1 cellular context compared by ENCODE assay signal in the genomic region with DNA sequence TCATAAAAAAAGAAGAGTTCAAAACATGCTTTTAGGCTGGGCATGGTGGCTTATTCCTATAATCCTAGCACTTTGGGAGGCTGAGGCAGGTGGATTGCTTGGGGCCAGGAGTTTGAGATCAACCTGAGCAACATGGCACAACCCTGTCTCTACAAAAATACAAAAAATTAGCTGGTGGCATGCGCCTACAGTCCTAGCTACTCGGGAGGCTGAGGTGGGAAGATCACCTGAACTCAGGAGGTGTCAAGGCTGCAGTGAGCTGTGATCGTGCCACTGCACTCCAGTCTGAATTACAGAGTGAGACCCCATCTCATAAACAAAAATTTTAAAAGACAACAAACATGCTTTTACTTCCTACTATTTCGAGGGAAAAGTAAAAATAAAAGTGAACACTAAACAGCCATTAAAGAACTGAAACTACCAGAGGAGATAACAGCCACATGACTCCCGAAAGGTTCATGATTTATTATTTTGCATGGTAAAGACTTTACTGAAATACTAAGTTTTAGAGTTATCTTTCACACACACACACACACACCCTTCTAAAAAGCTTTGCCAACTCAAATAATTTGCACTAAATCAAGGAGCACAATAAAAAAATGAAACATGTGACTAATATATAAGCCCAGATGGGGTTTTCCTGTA.
TF ChIP-seq lines count a peak whose summit lies in the region.

No MANE protein-coding gene starts in this region.

TF ChIP-seq in K562, 482 proteins besides CTCF, POLR2A, EP300 and RAD21 (continued from another document):
- TF ChIP-seq, protein P1, sequence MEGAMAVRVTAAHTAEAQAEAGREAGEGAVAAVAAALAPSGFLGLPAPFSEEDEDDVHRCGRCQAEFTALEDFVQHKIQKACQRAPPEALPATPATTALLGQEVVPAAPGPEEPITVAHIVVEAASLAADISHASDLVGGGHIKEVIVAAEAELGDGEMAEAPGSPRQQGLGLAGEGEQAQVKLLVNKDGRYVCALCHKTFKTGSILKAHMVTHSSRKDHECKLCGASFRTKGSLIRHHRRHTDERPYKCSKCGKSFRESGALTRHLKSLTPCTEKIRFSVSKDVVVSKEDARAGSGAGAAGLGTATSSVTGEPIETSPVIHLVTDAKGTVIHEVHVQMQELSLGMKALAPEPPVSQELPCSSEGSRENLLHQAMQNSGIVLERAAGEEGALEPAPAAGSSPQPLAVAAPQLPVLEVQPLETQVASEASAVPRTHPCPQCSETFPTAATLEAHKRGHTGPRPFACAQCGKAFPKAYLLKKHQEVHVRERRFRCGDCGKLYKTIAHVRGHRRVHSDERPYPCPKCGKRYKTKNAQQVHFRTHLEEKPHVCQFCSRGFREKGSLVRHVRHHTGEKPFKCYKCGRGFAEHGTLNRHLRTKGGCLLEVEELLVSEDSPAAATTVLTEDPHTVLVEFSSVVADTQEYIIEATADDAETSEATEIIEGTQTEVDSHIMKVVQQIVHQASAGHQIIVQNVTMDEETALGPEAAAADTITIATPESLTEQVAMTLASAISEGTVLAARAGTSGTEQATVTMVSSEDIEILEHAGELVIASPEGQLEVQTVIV (CRISPR knock-in tag; IDR thresholded peaks at IDR 0.05; ENCODE audit: borderline replicate concordance) = no peak
- no peak for TF ChIP-seq RNF2 (IDR thresholded peaks at IDR 0.05)
- TF ChIP-seq, protein P2, sequence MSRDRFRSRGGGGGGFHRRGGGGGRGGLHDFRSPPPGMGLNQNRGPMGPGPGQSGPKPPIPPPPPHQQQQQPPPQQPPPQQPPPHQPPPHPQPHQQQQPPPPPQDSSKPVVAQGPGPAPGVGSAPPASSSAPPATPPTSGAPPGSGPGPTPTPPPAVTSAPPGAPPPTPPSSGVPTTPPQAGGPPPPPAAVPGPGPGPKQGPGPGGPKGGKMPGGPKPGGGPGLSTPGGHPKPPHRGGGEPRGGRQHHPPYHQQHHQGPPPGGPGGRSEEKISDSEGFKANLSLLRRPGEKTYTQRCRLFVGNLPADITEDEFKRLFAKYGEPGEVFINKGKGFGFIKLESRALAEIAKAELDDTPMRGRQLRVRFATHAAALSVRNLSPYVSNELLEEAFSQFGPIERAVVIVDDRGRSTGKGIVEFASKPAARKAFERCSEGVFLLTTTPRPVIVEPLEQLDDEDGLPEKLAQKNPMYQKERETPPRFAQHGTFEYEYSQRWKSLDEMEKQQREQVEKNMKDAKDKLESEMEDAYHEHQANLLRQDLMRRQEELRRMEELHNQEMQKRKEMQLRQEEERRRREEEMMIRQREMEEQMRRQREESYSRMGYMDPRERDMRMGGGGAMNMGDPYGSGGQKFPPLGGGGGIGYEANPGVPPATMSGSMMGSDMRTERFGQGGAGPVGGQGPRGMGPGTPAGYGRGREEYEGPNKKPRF (IDR thresholded peaks at IDR 0.05; ENCODE audit: low read depth, low read length) = no peak
- no peak for TF ChIP-seq CSDE1 (IDR thresholded peaks at IDR 0.05)
- no peak for TF ChIP-seq EP400 (IDR thresholded peaks at IDR 0.05)
- no peak for TF ChIP-seq TRIM24 (IDR thresholded peaks at IDR 0.05)
- TF ChIP-seq, protein P3, sequence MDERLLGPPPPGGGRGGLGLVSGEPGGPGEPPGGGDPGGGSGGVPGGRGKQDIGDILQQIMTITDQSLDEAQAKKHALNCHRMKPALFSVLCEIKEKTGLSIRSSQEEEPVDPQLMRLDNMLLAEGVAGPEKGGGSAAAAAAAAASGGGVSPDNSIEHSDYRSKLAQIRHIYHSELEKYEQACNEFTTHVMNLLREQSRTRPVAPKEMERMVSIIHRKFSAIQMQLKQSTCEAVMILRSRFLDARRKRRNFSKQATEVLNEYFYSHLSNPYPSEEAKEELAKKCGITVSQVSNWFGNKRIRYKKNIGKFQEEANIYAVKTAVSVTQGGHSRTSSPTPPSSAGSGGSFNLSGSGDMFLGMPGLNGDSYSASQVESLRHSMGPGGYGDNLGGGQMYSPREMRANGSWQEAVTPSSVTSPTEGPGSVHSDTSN (CRISPR knock-in tag; IDR thresholded peaks at IDR 0.05; ENCODE audit: low read depth) = no peak
- TF ChIP-seq, protein P3 (tag; conservative IDR thresholded peaks at IDR 0.05; ENCODE audit: low read depth) = peak; percentile 89
- TF ChIP-seq, protein P4, sequence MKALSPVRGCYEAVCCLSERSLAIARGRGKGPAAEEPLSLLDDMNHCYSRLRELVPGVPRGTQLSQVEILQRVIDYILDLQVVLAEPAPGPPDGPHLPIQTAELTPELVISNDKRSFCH (CRISPR knock-in tag; IDR thresholded peaks at IDR 0.05) = no peak
- TF ChIP-seq, protein P4 (tag; IDR thresholded peaks at IDR 0.05) = no peak
- TF ChIP-seq, protein P5, sequence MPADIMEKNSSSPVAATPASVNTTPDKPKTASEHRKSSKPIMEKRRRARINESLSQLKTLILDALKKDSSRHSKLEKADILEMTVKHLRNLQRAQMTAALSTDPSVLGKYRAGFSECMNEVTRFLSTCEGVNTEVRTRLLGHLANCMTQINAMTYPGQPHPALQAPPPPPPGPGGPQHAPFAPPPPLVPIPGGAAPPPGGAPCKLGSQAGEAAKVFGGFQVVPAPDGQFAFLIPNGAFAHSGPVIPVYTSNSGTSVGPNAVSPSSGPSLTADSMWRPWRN (IDR thresholded peaks at IDR 0.05; ENCODE audit: low read depth) = no peak
- TF ChIP-seq, protein P6, sequence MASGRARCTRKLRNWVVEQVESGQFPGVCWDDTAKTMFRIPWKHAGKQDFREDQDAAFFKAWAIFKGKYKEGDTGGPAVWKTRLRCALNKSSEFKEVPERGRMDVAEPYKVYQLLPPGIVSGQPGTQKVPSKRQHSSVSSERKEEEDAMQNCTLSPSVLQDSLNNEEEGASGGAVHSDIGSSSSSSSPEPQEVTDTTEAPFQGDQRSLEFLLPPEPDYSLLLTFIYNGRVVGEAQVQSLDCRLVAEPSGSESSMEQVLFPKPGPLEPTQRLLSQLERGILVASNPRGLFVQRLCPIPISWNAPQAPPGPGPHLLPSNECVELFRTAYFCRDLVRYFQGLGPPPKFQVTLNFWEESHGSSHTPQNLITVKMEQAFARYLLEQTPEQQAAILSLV (tag; IDR thresholded peaks at IDR 0.05) = no peak
- TF ChIP-seq FOS (IDR thresholded peaks at IDR 0.05; ENCODE audit: extremely low read depth, insufficient read length) = no peak
- TF ChIP-seq BRD4 (IDR thresholded peaks at IDR 0.05) = no peak
- no peak for TF ChIP-seq ZNF707 (CRISPR knock-in tag; conservative IDR thresholded peaks at IDR 0.05)
- peak; percentile 80 for TF ChIP-seq MEIS2 (IDR thresholded peaks at IDR 0.05; ENCODE audit: partially characterized antibody)
- no peak for TF ChIP-seq JUND (IDR thresholded peaks at IDR 0.05; ENCODE audit: borderline replicate concordance, low read depth, low read length)
- TF ChIP-seq JUND (tag; IDR thresholded peaks at IDR 0.05; ENCODE audit: borderline replicate concordance, low read depth, low read length) = no peak
- TF ChIP-seq RBFOX2 (IDR thresholded peaks at IDR 0.05; ENCODE audit: low read depth, low read length) = no peak
- TF ChIP-seq ZNF143 (CRISPR knock-in tag; IDR thresholded peaks at IDR 0.05) = no peak
- TF ChIP-seq NR2C1 (IDR thresholded peaks at IDR 0.05) = no peak
- TF ChIP-seq NR2C1 (tag; IDR thresholded peaks at IDR 0.05) = no peak
- peak; percentile 45; the same call in 1 of the 2 replicates for TF ChIP-seq ARID1B (IDR thresholded peaks at IDR 0.05)
- TF ChIP-seq SRSF3 (IDR thresholded peaks at IDR 0.05; ENCODE audit: insufficient read depth, low read length) = no peak
- no peak for TF ChIP-seq BDP1 (IDR thresholded peaks at IDR 0.05; ENCODE audit: insufficient read depth, insufficient read length)
- TF ChIP-seq, protein P7, sequence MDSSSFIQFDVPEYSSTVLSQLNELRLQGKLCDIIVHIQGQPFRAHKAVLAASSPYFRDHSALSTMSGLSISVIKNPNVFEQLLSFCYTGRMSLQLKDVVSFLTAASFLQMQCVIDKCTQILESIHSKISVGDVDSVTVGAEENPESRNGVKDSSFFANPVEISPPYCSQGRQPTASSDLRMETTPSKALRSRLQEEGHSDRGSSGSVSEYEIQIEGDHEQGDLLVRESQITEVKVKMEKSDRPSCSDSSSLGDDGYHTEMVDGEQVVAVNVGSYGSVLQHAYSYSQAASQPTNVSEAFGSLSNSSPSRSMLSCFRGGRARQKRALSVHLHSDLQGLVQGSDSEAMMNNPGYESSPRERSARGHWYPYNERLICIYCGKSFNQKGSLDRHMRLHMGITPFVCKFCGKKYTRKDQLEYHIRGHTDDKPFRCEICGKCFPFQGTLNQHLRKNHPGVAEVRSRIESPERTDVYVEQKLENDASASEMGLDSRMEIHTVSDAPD (CRISPR knock-in tag; IDR thresholded peaks at IDR 0.05) = no peak
- TF ChIP-seq ARNT (IDR thresholded peaks at IDR 0.05) = no peak
